ENCODE assay signal across 9 cellular contexts in genomic region chr2:232440220-232441018, GRCh38. TPM values are rescaled to one million over a fixed set of nuclear protein-coding genes. Genes with fewer than 3 reads are reported as not detected.
A peak's percentile ranks its signal among the peaks of the same experiment; 100 is the strongest.
DNase-seq lines count a peak whose midpoint lies in the region; ATAC-seq and TF ChIP-seq lines count a peak whose summit lies in the region.
"Not testable (repeated sequence)": the region's sequence is repeated elsewhere in the genome, so short reads cannot be mapped to it uniquely, and the experiment has no call there.
"Had no signal": no experiment of that assay in that cellular context is flagged by ENCODE, and none has a peak within 500 bp of the region (broad histone marks: within the 10 kb centered on the region; RNA-seq: fewer than 3 reads in every experiment).

No MANE protein-coding gene starts in this region.

- H3K9me3 Mint-ChIP-seq in T-helper 2 cell treated with Interferon-gamma antibody and Interleukin-4, amounts not matched to agents 5 μg/mL and 100 μg/mL, for 36 hours: not testable (repeated sequence)

- TF ChIP-seq CTCF in GM12874 (IDR thresholded peaks at IDR 0.05; ENCODE audit: insufficient read depth, low read depth, low read length) (peak; percentile 90), heart right ventricle (IDR thresholded peaks at IDR 0.05) (peak; percentile 83 to 93 (median 88)), uterus (IDR thresholded peaks at IDR 0.05) (peak; percentile 76 to 89 (median 84))

- DNase-seq in NCI-H1694 (lab: John Stamatoyannopoulos, UW) (peak; percentile 72), adipocyte (ENCODE audit: low read depth) (peak; percentile 88), heart right ventricle (peak; percentile 79 to 87), renal cortical epithelial cell (ENCODE audit: low read depth) (peak; percentile 31), uterus (peak; percentile 63 to 78)
- DNase-seq in T-helper 2 cell treated with Interferon-gamma antibody and Interleukin-4, amounts not matched to agents 5 μg/mL and 100 μg/mL, for 36 hours (ENCODE audit: low spot score): peak; percentile 79

- H3K9me3 ChIP-seq in adipocyte (ENCODE audit: control insufficient read depth, low read length); heart right ventricle; uterus: not testable (repeated sequence)

- WGBS in heart right ventricle, 2 donors: 15 to 20% methylated on average over 12 to 15 of the region's 16 CpGs

- H3K27me3 ChIP-seq in adipocyte (replicated peaks; ENCODE audit: control insufficient read depth, insufficient read depth, low read length) (peaks cover 38% of the 10 kb centered on the region), heart right ventricle (peaks cover 0 to 15% (median 4%) of the 10 kb centered on the region in 7 donors)
- not testable (repeated sequence) for H3K27me3 ChIP-seq in uterus

- not testable (repeated sequence) for H3K4me3 Mint-ChIP-seq in T-helper 2 cell treated with Interferon-gamma antibody and Interleukin-4, amounts not matched to agents 5 μg/mL and 100 μg/mL, for 36 hours

- not testable (repeated sequence) for H3K36me3 ChIP-seq in adipocyte (ENCODE audit: control insufficient read depth, insufficient read depth, low read length, severe bottlenecking); heart right ventricle; uterus

- H3K9ac ChIP-seq in adipocyte (ENCODE audit: low read length): not testable (repeated sequence)

- not testable (repeated sequence) for H3K27me3 Mint-ChIP-seq in T-helper 2 cell treated with Interferon-gamma antibody and Interleukin-4, amounts not matched to agents 5 μg/mL and 100 μg/mL, for 36 hours (ENCODE audit: low read depth)

- not testable (repeated sequence) for H3K4me1 ChIP-seq in adipocyte (ENCODE audit: control insufficient read depth, insufficient read depth, low read length); uterus
- H3K4me1 ChIP-seq in heart right ventricle: peaks cover 0 to 11% (median 0%) of the 10 kb centered on the region in 9 donors

- H3K4me1 Mint-ChIP-seq in T-helper 2 cell treated with Interferon-gamma antibody and Interleukin-4, amounts not matched to agents 5 μg/mL and 100 μg/mL, for 36 hours (ENCODE audit: low read depth): not testable (repeated sequence)

- H3K27ac Mint-ChIP-seq in T-helper 2 cell treated with Interferon-gamma antibody and Interleukin-4, amounts not matched to agents 5 μg/mL and 100 μg/mL, for 36 hours: not testable (repeated sequence)

- intact Hi-C loops in heart right ventricle (cut with DNase I): loop anchor here in 6 of 10 donors (1.0 to 10.0 kb wide), 5 partner anchors 82 to 534 kb away; partner anchors contain the start of genes PRSS56 (in 3 of the 6) and CHRND (in 1 of the 6)
- intact Hi-C loops in uterus (cut with DNase I; ENCODE audit: low total_unique reads): not testable (repeated sequence)

- H3K4me3 ChIP-seq in adipocyte (ENCODE audit: low read length); heart right ventricle; uterus: not testable (repeated sequence)

- peak; percentile 72 for ATAC-seq in HG02759 (IDR thresholded peaks at IDR 0.05; ENCODE audit: unreplicated experiment)
- ATAC-seq in heart right ventricle: peak; percentile 54 to 88 (median 78)

- not testable (repeated sequence) for TF ChIP-seq POLR2A in uterus (IDR thresholded peaks at IDR 0.05)

- H3K27ac ChIP-seq in heart right ventricle, uterus: not testable (repeated sequence)

- not testable (repeated sequence) for H3K36me3 Mint-ChIP-seq in T-helper 2 cell treated with Interferon-gamma antibody and Interleukin-4, amounts not matched to agents 5 μg/mL and 100 μg/mL, for 36 hours (ENCODE audit: low read depth)

RNA-seq across cellular contexts. Expression of gene ALPI, which starts 15.5 kb away (rescaled TPM):
- total RNA-seq in heart right ventricle (not detected), renal cortical epithelial cell (not detected in 2 replicates), uterus (not detected)
- polyA plus RNA-seq in heart right ventricle: not detected
- total RNA-seq: T-helper 2 cell treated with Interferon-gamma antibody and Interleukin-4, amounts not matched to agents 100 ng/mL and 5 ng/mL, for 36 hours had no signal

RNA-seq across cellular contexts. Expression of gene ALPG, which starts 33.8 kb away (rescaled TPM):
- total RNA-seq in heart right ventricle (not detected), renal cortical epithelial cell (not detected in 2 replicates), uterus (not detected)
- polyA plus RNA-seq in heart right ventricle: not detected
- total RNA-seq: T-helper 2 cell treated with Interferon-gamma antibody and Interleukin-4, amounts not matched to agents 100 ng/mL and 5 ng/mL, for 36 hours had no signal

RNA-seq across cellular contexts. Expression of gene ECEL1, which starts 47.2 kb away (rescaled TPM):
- total RNA-seq in heart right ventricle (under 1 TPM in 3 of 10 donors, not detected in 7; 0.23 to 0.46 (median 0.31) TPM), renal cortical epithelial cell (0.65 TPM in 1 of 2 replicates, not detected in the other), uterus (10 to 100 TPM in 1 of 4 donors, 1 to 10 TPM in 1, not detected in 2; 1.9 to 10.8 TPM)
- polyA plus RNA-seq in heart right ventricle: 1 to 10 TPM in 1 of 2 donors, not detected in 1; 1.5 TPM

Comparison
In these comparisons a context has a peak if more than half of its experiments do, and no peak if none do; other contexts are left out.
1. DNase-seq: peak in every context shown above with its lines; median percentile 88 in adipocyte; 83 in heart right ventricle; 79 in T-helper 2 cell treated with Interferon-gamma antibody and Interleukin-4, amounts not matched to agents 5 μg/mL and 100 μg/mL, for 36 hours; 72 in NCI-H1694; 70 in uterus; 31 in renal cortical epithelial cell.